Comparison of ENCODE assay signal across 8 cellular contexts in the genomic region with DNA sequence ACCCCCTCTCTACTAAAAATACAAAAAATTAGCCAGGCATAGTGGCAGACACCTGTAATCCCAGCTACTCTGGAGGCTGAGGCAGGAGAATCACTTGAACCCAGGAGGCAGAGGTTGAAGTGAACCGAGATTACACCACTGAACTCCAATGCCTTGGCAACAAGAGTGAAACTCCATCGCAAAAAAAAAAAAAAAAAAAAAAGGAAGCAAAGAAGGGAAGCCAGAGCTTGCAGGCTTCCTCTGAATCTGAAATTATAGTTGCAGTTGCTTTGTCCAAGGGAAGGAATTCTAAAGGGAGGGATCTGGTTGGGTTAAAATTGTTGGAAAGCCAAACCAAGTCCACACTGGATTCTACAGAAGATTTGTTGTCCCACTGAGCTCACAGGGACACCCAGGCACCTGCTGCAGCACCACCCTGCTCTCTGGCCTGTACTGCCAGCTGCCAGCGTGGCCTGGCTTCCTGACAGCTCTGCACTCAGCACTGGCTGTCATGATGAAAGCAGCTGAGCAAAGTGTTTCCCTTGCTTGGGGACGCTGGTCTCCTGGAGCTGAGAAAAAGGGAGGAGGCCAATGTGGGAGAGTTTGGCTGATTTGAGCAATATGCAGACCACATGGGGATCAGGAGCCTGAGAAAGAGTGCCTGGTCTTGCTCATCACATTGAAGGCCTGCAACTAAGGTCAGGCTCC.
A peak's percentile ranks its signal among the peaks of the same experiment; 100 is the strongest.
DNase-seq lines count a peak whose midpoint lies in the region; ATAC-seq and TF ChIP-seq lines count a peak whose summit lies in the region.
"Had no signal": no experiment of that assay in that cellular context is flagged by ENCODE, and none has a peak within 500 bp of the region (broad histone marks: within the 10 kb centered on the region; RNA-seq: fewer than 3 reads in every experiment).

No MANE protein-coding gene starts in this region.

- no peak overlapping the region for H3K4me3 Mint-ChIP-seq in immature natural killer cell

- TF ChIP-seq CTCF in left ventricle myocardium inferior (IDR thresholded peaks at IDR 0.05; ENCODE audit: borderline replicate concordance) = no peak

- ATAC-seq in GM21576 (IDR thresholded peaks at IDR 0.05; ENCODE audit: unreplicated experiment) = peak; percentile 67

- peak; percentile 87 for DNase-seq in NCI-H69 (lab: John Stamatoyannopoulos, UW)
- peak; percentile 76 for DNase-seq in left ventricle myocardium inferior
- no peak for DNase-seq in T-helper 9 cell
- no peak for DNase-seq in immature natural killer cell
- DNase-seq in activated CD8-positive, alpha-beta memory T cell treated with anti-CD3 and anti-CD28 coated beads, Interleukin-2, amount 50 U/mL, for 48 hours = no peak

- no peaks in the 10 kb centered on the region for H3K4me1 Mint-ChIP-seq in immature natural killer cell

- H3K9me3 ChIP-seq in left ventricle myocardium inferior (replicated peaks) (peaks cover 21% of the 10 kb centered on the region), subcutaneous abdominal adipose tissue (ENCODE audit: control insufficient read depth in 5 of 5, low read length in 5 of 5) (peaks cover 6 to 14% (median 11%) of the 10 kb centered on the region in 5 donors)

- peaks cover 3 to 20% (median 13%) of the 10 kb centered on the region in 6 donors for H3K9me3 Mint-ChIP-seq in immature natural killer cell

- intact Hi-C loops in left ventricle myocardium inferior (cut with micrococcal nuclease) = no loop called here

- H3K9ac ChIP-seq in subcutaneous abdominal adipose tissue (ENCODE audit: low read length in 5 of 5) = no peak overlapping the region

- H3K27ac ChIP-seq in left ventricle myocardium inferior (replicated peaks) (peak overlapping the region; percentile 49), subcutaneous abdominal adipose tissue (ENCODE audit: low read depth, low read length) (peak overlapping the region; percentile 6)
- H3K27ac ChIP-seq: epithelial cell of prostate had no signal

- H3K4me1 ChIP-seq in left ventricle myocardium inferior (peaks cover 16% of the 10 kb centered on the region), subcutaneous abdominal adipose tissue (ENCODE audit: control insufficient read depth in 5 of 5, insufficient read depth in 5 of 5, low read length in 5 of 5) (peaks cover 6 to 17% (median 14%) of the 10 kb centered on the region in 5 donors)

- no peak overlapping the region for H3K4me3 ChIP-seq in left ventricle myocardium inferior
- H3K4me3 ChIP-seq in subcutaneous abdominal adipose tissue (ENCODE audit: low read depth in 1 of 5, low read length in 5 of 5) = no peak overlapping the region

- H3K36me3 Mint-ChIP-seq in immature natural killer cell = peaks cover 0 to 10% (median 2%) of the 10 kb centered on the region in 3 donors

- no peak overlapping the region for H3K27ac Mint-ChIP-seq in immature natural killer cell

- H3K27me3 ChIP-seq in left ventricle myocardium inferior (ENCODE audit: low read depth) (peaks cover 10% of the 10 kb centered on the region), subcutaneous abdominal adipose tissue (ENCODE audit: control insufficient read depth in 5 of 5, insufficient read depth in 4 of 5, low read length in 5 of 5) (no peaks in the 10 kb centered on the region)

- H3K27me3 Mint-ChIP-seq in immature natural killer cell (ENCODE audit: low read depth in 3 of 3) = peaks cover 0 to 4% (median 3%) of the 10 kb centered on the region in 3 donors

- H3K36me3 ChIP-seq in left ventricle myocardium inferior = peaks cover 3% of the 10 kb centered on the region
- H3K36me3 ChIP-seq in subcutaneous abdominal adipose tissue (ENCODE audit: control insufficient read depth in 5 of 5, insufficient read depth in 5 of 5, low read length in 5 of 5) = no peaks in the 10 kb centered on the region

Comparison
In these comparisons a context has a peak if more than half of its experiments do, and no peak if none do; other contexts are left out.
1. DNase-seq: peak in NCI-H69 (single experiment) and left ventricle myocardium inferior (single experiment); none in T-helper 9 cell (single experiment), immature natural killer cell (0 of 3) and activated CD8-positive, alpha-beta memory T cell treated with anti-CD3 and anti-CD28 coated beads, Interleukin-2, amount 50 U/mL, for 48 hours (single experiment).